In the genomic region with DNA sequence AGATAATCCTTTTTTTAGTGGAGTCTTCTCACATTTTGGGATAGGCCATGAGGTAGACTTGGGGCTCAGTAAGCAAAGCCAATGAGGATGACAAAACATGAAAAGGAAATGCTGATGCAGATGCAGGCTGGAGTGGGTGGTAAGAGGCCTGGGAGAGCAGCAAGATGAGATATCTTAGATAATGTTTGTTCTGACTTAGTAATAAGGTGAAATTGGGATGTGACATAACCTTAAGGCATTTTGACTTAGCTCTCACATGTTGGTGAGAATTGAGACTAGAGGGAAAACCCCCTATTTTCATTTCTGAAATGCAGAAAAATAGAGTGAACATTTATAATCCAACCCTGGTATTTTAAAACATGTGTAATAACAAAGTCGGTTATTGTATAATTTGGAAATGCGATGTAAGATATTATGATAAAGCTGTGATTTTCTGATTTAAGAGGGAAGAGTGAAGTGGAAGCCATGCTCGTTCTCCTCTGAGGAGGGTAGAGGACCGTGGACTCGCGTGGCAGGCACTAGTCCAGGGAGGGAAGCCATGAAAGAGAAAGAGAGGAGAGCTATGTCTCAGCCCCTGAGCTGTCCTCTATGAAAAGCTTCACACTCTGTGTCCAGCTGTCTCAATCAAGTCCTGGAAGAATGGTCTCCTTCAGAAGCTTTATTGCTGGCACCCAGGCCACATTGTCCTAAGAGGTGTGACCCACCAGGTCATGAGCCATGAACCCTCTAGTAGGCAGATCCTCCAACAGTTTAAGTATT, we compare ENCODE assay signal across 10 cellular contexts.
A peak's percentile ranks its signal among the peaks of the same experiment; 100 is the strongest.
DNase-seq lines count a peak whose midpoint lies in the region; ATAC-seq and TF ChIP-seq lines count a peak whose summit lies in the region.
"Had no signal": no experiment of that assay in that cellular context is flagged by ENCODE, and none has a peak within 500 bp of the region (broad histone marks: within the 10 kb centered on the region; RNA-seq: fewer than 3 reads in every experiment).

No MANE protein-coding gene starts in this region.

- POLR2A ChIA-PET in RWPE1 (lab: Yijun Ruan, JAX; ENCODE audit: low non-redundant PET): no interaction called here

- H3K27ac ChIP-seq in RWPE1: no peak overlapping the region
- H3K27ac ChIP-seq: 22Rv1, WERI-Rb-1 had no signal

- no peak for DNase-seq in activated CD4-positive, CD25-positive, alpha-beta regulatory T cell treated with anti-CD3 and anti-CD28 coated beads, Interleukin-2, amount 50 U/mL, for 72 hours
- DNase-seq in activated CD4-positive, alpha-beta T cell treated with anti-CD3 and anti-CD28 coated beads, Interleukin-2, amount 50 U/mL, for 48 hours: peak; percentile 37 to 54
- peak; percentile 51 for DNase-seq in stimulated activated CD4-positive, alpha-beta T cell treated with anti-CD3 and anti-CD28 coated beads, Interleukin-4, amount 100 ng/mL, for 24 hours
- no peak for DNase-seq in GOT3 (lab: John Stamatoyannopoulos, UW)
- DNase-seq in RWPE1 (ENCODE audit: low spot score): no peak
- DNase-seq in amniotic stem cell (lab: John Stamatoyannopoulos, UW): no peak
- DNase-seq: WERI-Rb-1 had no signal

- ATAC-seq in activated CD4-positive, CD25-positive, alpha-beta regulatory T cell treated with anti-CD3 and anti-CD28 coated beads, Interleukin-2, amount 50 U/mL, for 24 hours: peak; percentile 72
- peak; percentile 55 for ATAC-seq in HG02798 (IDR thresholded peaks at IDR 0.05; ENCODE audit: poor library complexity, unreplicated experiment)

- CTCF ChIA-PET in RWPE1 (lab: Yijun Ruan, JAX): no interaction called here

- TF ChIP-seq CTCF in RWPE1 (conservative IDR thresholded peaks at IDR 0.05; ENCODE audit: low read depth): no peak

Comparison
In these comparisons a context has a peak if more than half of its experiments do, and no peak if none do; other contexts are left out.
1. DNase-seq: peak in activated CD4-positive, alpha-beta T cell treated with anti-CD3 and anti-CD28 coated beads, Interleukin-2, amount 50 U/mL, for 48 hours (2 of 2) and stimulated activated CD4-positive, alpha-beta T cell treated with anti-CD3 and anti-CD28 coated beads, Interleukin-4, amount 100 ng/mL, for 24 hours (single experiment); none in activated CD4-positive, CD25-positive, alpha-beta regulatory T cell treated with anti-CD3 and anti-CD28 coated beads, Interleukin-2, amount 50 U/mL, for 72 hours (single experiment), GOT3 (single experiment), RWPE1 (single experiment) and amniotic stem cell (single experiment).